ENCODE assay signal across 9 cellular contexts in the genomic region with DNA sequence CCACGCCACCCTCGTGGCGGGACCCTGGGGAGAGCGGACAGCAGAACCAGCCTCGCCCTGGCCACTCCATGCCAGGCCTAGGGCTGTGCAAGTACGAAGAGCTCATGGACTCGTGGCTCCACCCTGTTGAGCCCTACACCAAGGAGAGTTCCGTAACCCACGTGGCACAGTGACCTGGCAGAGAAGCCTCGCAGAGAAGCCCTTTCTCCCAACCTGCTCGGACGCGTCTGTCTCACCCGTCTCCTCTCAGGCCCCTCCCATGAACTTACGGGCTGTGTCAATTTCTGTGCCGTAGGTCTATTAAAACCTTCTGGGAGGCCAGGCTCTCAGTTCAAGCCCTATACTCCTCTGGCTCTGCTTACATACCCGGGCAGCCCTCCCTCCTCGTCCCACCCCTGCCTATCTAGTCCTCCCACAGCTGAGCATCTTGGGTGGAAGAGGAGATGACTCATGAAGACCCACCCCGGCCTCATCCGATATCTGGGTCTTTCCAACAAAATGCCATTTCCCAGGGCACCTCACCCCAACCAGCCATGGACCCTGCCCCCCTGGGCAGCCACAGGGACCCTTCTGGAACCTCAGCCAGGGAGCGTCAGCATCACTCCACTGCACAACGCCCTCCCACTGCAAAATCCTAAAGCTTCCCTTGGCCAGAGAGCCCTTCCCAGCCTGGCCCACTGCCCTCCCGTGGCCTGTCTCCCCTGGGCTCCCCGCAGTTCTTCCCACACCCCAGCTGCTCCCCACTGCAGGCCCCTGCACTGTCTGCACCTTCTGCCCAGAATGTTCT. TPM values are rescaled to one million over a fixed set of nuclear protein-coding genes. Genes with fewer than 3 reads are reported as not detected.
DNase-seq lines count a peak whose midpoint lies in the region; ATAC-seq, FAIRE-seq and TF ChIP-seq lines count a peak whose summit lies in the region.
"Had no signal": no experiment of that assay in that cellular context is flagged by ENCODE, and none has a peak within 500 bp of the region (broad histone marks: within the 10 kb centered on the region; RNA-seq: fewer than 3 reads in every experiment).

No MANE protein-coding gene starts in this region.

- H3K79me2 ChIP-seq in osteoblast (ENCODE audit: insufficient read depth, low read length), result peaks cover 42% of the 10 kb centered on the region

- H3K27ac ChIP-seq in BLaER1 (peak overlapping the region; percentile 44; the same call in 1 of the 2 replicates), RWPE1 (peak overlapping the region; percentile 100), osteoblast (ENCODE audit: low read depth, low read length) (peak overlapping the region; percentile 90)

- H3K27me3 ChIP-seq in BLaER1 (no peaks in the 10 kb centered on the region), osteoblast (ENCODE audit: insufficient read depth, low read length) (no peaks in the 10 kb centered on the region)

- ATAC-seq in esophagus mucosa, result peak; percentile 77

- intact Hi-C loops in posterior vena cava (cut with DNase I), result no loop called here

- DNase-seq in RWPE1 (ENCODE audit: low spot score) (peak; percentile 81), osteoblast (ENCODE audit: insufficient read length, low spot score, missing footprints) (peak; percentile 96), ecto neural progenitor cell (ENCODE audit: low spot score) (no peak), GM19239 (ENCODE audit: insufficient read length, low spot score) (no peak), posterior vena cava (ENCODE audit: low spot score) (no peak), NCI-H345 treated with DMSO at 0.1 percent for 48 hours (lab: John Stamatoyannopoulos, UW; ENCODE audit: unreplicated experiment) (no peak)
- DNase-seq: KG1 had no signal

- CTCF ChIA-PET in RWPE1 (lab: Yijun Ruan, JAX), result interaction anchor here (0.5 to 1.0 kb wide), 2 partner anchors 188 to 319 kb away, joined by 3 to 5 read pairs; no protein-coding TSS in a partner anchor

- H3K4me2 ChIP-seq in BLaER1, result peak overlapping the region; percentile 98
- peak overlapping the region; percentile 86 for H3K4me2 ChIP-seq in osteoblast (ENCODE audit: insufficient read depth, low read length)

- no peak for FAIRE-seq in GM19239 (lab: Jason Lieb, UNC)

- no peak overlapping the region for H2AFZ ChIP-seq in osteoblast (ENCODE audit: low read length)

- no peak overlapping the region for H3K4me3 ChIP-seq in BLaER1
- H3K4me3 ChIP-seq in osteoblast (ENCODE audit: insufficient read depth, low read length), result peak overlapping the region; percentile 77

- peaks cover 58% of the 10 kb centered on the region for H3K4me1 ChIP-seq in BLaER1
- H3K4me1 ChIP-seq in osteoblast (ENCODE audit: insufficient read depth, low read length), result peaks cover 22% of the 10 kb centered on the region

- peak overlapping the region; percentile 73 for H3K9ac ChIP-seq in BLaER1

- H4K20me1 ChIP-seq in BLaER1, result peaks cover 59% of the 10 kb centered on the region
- H4K20me1 ChIP-seq in osteoblast (ENCODE audit: insufficient read depth, low read length), result peaks cover 34% of the 10 kb centered on the region

- POLR2A ChIA-PET in RWPE1 (lab: Yijun Ruan, JAX; ENCODE audit: low non-redundant PET), result interaction anchor here (0.6 kb wide), 1 partner anchor 75 kb away, joined by 3 read pairs; no protein-coding TSS in a partner anchor

- H3K9me3 ChIP-seq in BLaER1 (no peaks in the 10 kb centered on the region), osteoblast (ENCODE audit: low read depth, low read length) (no peaks in the 10 kb centered on the region)

- TF ChIP-seq CTCF in RWPE1 (conservative IDR thresholded peaks at IDR 0.05; ENCODE audit: low read depth) (no peak), osteoblast (IDR thresholded peaks at IDR 0.05; ENCODE audit: extremely low read depth, low read depth, low read length) (no peak)

- H3K36me3 ChIP-seq in BLaER1, result peaks cover 30% of the 10 kb centered on the region
- H3K36me3 ChIP-seq in osteoblast (ENCODE audit: insufficient read depth, low read length), result peaks cover 42% of the 10 kb centered on the region

RNA-seq across cellular contexts. Expression of a gene that starts 2.4 kb away (rescaled TPM):
- 68.9 TPM for total RNA-seq in esophagus mucosa
- 120 and 136 TPM in 2 replicates for total RNA-seq in osteoblast
- 10 to 100 TPM; 85.1 to 85.5 TPM for total RNA-seq in posterior vena cava

RNA-seq across cellular contexts. Expression of a gene that starts 17.0 kb away (rescaled TPM):
- total RNA-seq in esophagus mucosa (19.2 TPM), osteoblast (44.2 and 48.5 TPM in 2 replicates), posterior vena cava (10 to 100 TPM; 24.6 to 28.1 TPM)

RNA-seq across cellular contexts. Expression of a gene that starts 52.7 kb away (rescaled TPM):
- total RNA-seq in esophagus mucosa (17.3 TPM), osteoblast (3.6 and 5.6 TPM in 2 replicates), posterior vena cava (1 to 10 TPM; 6.0 to 9.5 TPM)

RNA-seq across cellular contexts. Expression of a gene that starts 54.8 kb away (rescaled TPM):
- 114 TPM for total RNA-seq in esophagus mucosa
- 83.2 and 84.9 TPM in 2 replicates for total RNA-seq in osteoblast
- 10 to 100 TPM; 77.5 to 88.8 TPM for total RNA-seq in posterior vena cava

Comparison
In these comparisons a context has a peak if more than half of its experiments do, and no peak if none do; other contexts are left out.
1. H3K27ac ChIP-seq: peak in every context shown above with its lines; median percentile 100 in RWPE1; 90 in osteoblast; 44 in BLaER1.
2. DNase-seq: peak in RWPE1 (single experiment) and osteoblast (single experiment); none in ecto neural progenitor cell (single experiment), GM19239 (single experiment), posterior vena cava (single experiment) and NCI-H345 treated with DMSO at 0.1 percent for 48 hours (single experiment).